ENCODE assay signal across 8 cellular contexts in the genomic region with DNA sequence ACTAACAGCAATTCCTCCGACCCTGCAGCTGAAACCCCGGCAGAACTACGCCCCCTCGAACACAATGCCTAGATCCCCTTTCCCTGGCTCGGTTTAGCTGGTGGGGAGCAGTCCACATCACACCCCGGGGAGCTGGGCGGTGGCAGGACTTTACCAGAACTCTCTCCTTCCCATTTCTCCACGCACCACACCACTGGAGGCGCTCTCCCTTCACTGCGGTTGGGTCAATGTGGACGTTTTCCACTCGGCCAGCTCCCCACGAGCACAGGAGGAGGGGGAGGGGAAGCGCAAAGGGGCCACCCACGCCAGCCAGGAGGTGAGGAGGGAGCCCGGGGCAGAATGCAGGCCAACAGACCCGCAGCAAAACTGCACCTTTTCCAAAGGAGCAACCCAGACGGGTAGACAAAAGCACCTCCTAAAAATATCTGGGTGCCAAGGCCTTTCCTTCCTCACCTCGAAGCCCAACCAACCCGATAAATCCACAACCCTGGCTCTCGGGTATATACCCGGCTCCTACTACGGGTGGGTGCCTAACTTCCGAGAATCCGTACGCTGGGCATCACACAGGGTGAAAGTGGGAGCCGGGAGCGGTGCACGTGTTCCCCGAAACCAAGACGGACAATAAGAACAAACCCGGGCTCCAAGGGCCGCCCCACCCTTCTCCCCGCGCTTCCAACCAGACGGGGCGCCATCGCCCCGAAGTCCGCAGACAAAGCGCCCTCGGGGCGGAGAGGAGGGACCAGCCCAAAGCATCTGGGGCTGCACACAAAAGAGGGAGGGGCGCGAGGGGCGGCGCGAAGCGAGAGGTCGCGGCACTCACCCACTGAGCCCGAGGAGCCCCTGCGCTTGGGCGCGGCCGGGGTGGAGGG. TPM values are rescaled to one million over a fixed set of nuclear protein-coding genes. Genes with fewer than 3 reads are reported as not detected.
A peak's percentile ranks its signal among the peaks of the same experiment; 100 is the strongest.
DNase-seq lines count a peak whose midpoint lies in the region; ATAC-seq and TF ChIP-seq lines count a peak whose summit lies in the region.

No MANE protein-coding gene starts in this region.

- H3K27me3 Mint-ChIP-seq in HFFc6 (ENCODE audit: insufficient read depth), result peaks cover 11% of the 10 kb centered on the region

- H3K9me3 ChIP-seq in skeletal muscle tissue (ENCODE audit: control insufficient read depth in 3 of 3, low read length in 3 of 3), result no peaks in the 10 kb centered on the region

- H3K9me3 Mint-ChIP-seq in HFFc6, result peaks cover 14% of the 10 kb centered on the region

- no peak for ATAC-seq in GM18520 (IDR thresholded peaks at IDR 0.05; ENCODE audit: unreplicated experiment)

- DNase-seq in DMS79 treated with DMSO at 0.1 percent for 48 hours (lab: John Stamatoyannopoulos, UW), result peak; percentile 57
- peak; percentile 78 for DNase-seq in HFFc6
- DNase-seq in NCI-H2171 treated with DMSO at 0.1 percent for 48 hours (lab: John Stamatoyannopoulos, UW), result peak; percentile 82
- peak; percentile 80 to 86 for DNase-seq in cardiac fibroblast (ENCODE audit: low read depth in 2 of 2)
- DNase-seq in iPS-NIHi7 (ENCODE audit: extremely low spot score), result peak; percentile 53

- peak overlapping the region; percentile 85 to 92 for H3K4me3 ChIP-seq in cardiac fibroblast (replicated peaks in 1 of 2; ENCODE audit: low read depth in 2 of 2, low read length in 2 of 2)
- peak overlapping the region; percentile 86 to 90 (median 90) for H3K4me3 ChIP-seq in skeletal muscle tissue (ENCODE audit: low read length in 3 of 3)

- H3K27ac Mint-ChIP-seq in HFFc6, result peak overlapping the region; percentile 98

- peak overlapping the region; percentile 78 to 91 (median 87) for H3K9ac ChIP-seq in skeletal muscle tissue (ENCODE audit: low read depth in 1 of 3, low read length in 3 of 3)

- H3K4me3 Mint-ChIP-seq in HFFc6, result peak overlapping the region; percentile 100

- H3K27ac ChIP-seq in VCaP (peak overlapping the region; percentile 97), skeletal muscle tissue (ENCODE audit: low read depth, low read length) (peak overlapping the region; percentile 93)

- H3K4me1 ChIP-seq in skeletal muscle tissue (ENCODE audit: control insufficient read depth in 3 of 3, insufficient read depth in 3 of 3, low read length in 3 of 3), result peaks cover 7 to 23% (median 23%) of the 10 kb centered on the region in 3 donors

- peaks cover 55% of the 10 kb centered on the region for H3K4me1 Mint-ChIP-seq in HFFc6 (ENCODE audit: low read depth)

- peaks cover 48% of the 10 kb centered on the region for H3K36me3 Mint-ChIP-seq in HFFc6 (ENCODE audit: low read depth)

- H3K27me3 ChIP-seq in skeletal muscle tissue (ENCODE audit: control insufficient read depth in 3 of 3, insufficient read depth in 3 of 3, low read length in 3 of 3), result no peaks in the 10 kb centered on the region

- no peaks in the 10 kb centered on the region for H3K36me3 ChIP-seq in skeletal muscle tissue (ENCODE audit: control insufficient read depth in 3 of 3, insufficient read depth in 3 of 3, low read length in 3 of 3)

- TF ChIP-seq CTCF in HFFc6 (IDR thresholded peaks at IDR 0.05) (peak; percentile 75), VCaP (conservative IDR thresholded peaks at IDR 0.05) (peak; percentile 88), cardiac fibroblast (IDR thresholded peaks at IDR 0.05; ENCODE audit: low read depth, low read length) (peak; percentile 81)

RNA-seq across cellular contexts. Expression of a gene that starts 1.1 kb away (rescaled TPM):
- total RNA-seq in HFFc6 (2021; fragmentation: NEBNext Ultra II Directional; extraction: Animal tissue kit (Norgen Biotek cat#: 25700)), result 1,000 to 10,000 TPM in 1 of 6 experiments, 100 to 1,000 TPM in 5; 820 to 1,001 (median 831) TPM
- total RNA-seq in skeletal muscle tissue, result 414 TPM
